2 cellular contexts compared by ENCODE assay signal in the genomic region with DNA sequence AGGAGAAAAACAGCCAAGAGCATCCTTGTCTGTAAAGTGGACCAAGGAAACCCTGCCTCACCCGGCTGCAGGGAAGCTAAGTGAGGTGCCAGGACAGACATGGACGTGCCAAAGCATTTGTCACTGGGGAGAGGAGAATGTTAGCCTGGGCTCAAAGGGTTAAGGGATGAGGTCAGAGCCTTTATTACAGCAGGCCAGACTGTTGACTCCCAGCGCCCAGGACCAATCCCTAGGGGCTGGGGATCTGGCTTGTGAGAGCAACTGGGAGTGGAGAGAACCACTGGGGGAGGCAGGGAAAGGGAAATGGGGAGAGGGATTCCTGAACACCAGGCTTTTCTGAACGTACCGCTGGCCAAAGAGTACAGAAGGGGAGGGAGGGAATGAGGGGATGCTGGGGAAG.
TF ChIP-seq lines count a peak whose summit lies in the region.

No MANE protein-coding gene starts in this region.

TF ChIP-seq in HEK293, 187 proteins besides CTCF, POLR2A, EP300 and RAD21 (continues in another document):
- TF ChIP-seq, protein P1, sequence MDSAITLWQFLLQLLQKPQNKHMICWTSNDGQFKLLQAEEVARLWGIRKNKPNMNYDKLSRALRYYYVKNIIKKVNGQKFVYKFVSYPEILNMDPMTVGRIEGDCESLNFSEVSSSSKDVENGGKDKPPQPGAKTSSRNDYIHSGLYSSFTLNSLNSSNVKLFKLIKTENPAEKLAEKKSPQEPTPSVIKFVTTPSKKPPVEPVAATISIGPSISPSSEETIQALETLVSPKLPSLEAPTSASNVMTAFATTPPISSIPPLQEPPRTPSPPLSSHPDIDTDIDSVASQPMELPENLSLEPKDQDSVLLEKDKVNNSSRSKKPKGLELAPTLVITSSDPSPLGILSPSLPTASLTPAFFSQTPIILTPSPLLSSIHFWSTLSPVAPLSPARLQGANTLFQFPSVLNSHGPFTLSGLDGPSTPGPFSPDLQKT (IDR thresholded peaks at IDR 0.05; ENCODE audit: borderline replicate concordance, low read depth, low read length): no peak
- TF ChIP-seq, protein P2, sequence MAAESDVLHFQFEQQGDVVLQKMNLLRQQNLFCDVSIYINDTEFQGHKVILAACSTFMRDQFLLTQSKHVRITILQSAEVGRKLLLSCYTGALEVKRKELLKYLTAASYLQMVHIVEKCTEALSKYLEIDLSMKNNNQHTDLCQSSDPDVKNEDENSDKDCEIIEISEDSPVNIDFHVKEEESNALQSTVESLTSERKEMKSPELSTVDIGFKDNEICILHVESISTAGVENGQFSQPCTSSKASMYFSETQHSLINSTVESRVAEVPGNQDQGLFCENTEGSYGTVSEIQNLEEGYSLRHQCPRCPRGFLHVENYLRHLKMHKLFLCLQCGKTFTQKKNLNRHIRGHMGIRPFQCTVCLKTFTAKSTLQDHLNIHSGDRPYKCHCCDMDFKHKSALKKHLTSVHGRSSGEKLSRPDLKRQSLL (tag by site-specific recombination; IDR thresholded peaks at IDR 0.05): no peak
- TF ChIP-seq, protein P3, sequence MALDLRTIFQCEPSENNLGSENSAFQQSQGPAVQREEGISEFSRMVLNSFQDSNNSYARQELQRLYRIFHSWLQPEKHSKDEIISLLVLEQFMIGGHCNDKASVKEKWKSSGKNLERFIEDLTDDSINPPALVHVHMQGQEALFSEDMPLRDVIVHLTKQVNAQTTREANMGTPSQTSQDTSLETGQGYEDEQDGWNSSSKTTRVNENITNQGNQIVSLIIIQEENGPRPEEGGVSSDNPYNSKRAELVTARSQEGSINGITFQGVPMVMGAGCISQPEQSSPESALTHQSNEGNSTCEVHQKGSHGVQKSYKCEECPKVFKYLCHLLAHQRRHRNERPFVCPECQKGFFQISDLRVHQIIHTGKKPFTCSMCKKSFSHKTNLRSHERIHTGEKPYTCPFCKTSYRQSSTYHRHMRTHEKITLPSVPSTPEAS (tag by site-specific recombination; IDR thresholded peaks at IDR 0.05): no peak
- TF ChIP-seq ZNF140 (tag by site-specific recombination; IDR thresholded peaks at IDR 0.05) (no peak), ZNF660 (tag by site-specific recombination; IDR thresholded peaks at IDR 0.05) (no peak), FEZF1 (tag by site-specific recombination; IDR thresholded peaks at IDR 0.05) (no peak), ZNF133 (tag by site-specific recombination; IDR thresholded peaks at IDR 0.05) (no peak), ZNF48 (tag by site-specific recombination; IDR thresholded peaks at IDR 0.05) (no peak), ZNF274 (IDR thresholded peaks at IDR 0.05; ENCODE audit: low read length) (no peak), ZNF274 (tag by site-specific recombination; IDR thresholded peaks at IDR 0.05; ENCODE audit: borderline replicate concordance) (no peak)
- TF ChIP-seq, protein P4, sequence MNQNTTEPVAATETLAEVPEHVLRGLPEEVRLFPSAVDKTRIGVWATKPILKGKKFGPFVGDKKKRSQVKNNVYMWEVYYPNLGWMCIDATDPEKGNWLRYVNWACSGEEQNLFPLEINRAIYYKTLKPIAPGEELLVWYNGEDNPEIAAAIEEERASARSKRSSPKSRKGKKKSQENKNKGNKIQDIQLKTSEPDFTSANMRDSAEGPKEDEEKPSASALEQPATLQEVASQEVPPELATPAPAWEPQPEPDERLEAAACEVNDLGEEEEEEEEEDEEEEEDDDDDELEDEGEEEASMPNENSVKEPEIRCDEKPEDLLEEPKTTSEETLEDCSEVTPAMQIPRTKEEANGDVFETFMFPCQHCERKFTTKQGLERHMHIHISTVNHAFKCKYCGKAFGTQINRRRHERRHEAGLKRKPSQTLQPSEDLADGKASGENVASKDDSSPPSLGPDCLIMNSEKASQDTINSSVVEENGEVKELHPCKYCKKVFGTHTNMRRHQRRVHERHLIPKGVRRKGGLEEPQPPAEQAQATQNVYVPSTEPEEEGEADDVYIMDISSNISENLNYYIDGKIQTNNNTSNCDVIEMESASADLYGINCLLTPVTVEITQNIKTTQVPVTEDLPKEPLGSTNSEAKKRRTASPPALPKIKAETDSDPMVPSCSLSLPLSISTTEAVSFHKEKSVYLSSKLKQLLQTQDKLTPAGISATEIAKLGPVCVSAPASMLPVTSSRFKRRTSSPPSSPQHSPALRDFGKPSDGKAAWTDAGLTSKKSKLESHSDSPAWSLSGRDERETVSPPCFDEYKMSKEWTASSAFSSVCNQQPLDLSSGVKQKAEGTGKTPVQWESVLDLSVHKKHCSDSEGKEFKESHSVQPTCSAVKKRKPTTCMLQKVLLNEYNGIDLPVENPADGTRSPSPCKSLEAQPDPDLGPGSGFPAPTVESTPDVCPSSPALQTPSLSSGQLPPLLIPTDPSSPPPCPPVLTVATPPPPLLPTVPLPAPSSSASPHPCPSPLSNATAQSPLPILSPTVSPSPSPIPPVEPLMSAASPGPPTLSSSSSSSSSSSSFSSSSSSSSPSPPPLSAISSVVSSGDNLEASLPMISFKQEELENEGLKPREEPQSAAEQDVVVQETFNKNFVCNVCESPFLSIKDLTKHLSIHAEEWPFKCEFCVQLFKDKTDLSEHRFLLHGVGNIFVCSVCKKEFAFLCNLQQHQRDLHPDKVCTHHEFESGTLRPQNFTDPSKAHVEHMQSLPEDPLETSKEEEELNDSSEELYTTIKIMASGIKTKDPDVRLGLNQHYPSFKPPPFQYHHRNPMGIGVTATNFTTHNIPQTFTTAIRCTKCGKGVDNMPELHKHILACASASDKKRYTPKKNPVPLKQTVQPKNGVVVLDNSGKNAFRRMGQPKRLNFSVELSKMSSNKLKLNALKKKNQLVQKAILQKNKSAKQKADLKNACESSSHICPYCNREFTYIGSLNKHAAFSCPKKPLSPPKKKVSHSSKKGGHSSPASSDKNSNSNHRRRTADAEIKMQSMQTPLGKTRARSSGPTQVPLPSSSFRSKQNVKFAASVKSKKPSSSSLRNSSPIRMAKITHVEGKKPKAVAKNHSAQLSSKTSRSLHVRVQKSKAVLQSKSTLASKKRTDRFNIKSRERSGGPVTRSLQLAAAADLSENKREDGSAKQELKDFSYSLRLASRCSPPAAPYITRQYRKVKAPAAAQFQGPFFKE (tag by site-specific recombination; IDR thresholded peaks at IDR 0.05; ENCODE audit: borderline replicate concordance): no peak
- TF ChIP-seq, protein P5, sequence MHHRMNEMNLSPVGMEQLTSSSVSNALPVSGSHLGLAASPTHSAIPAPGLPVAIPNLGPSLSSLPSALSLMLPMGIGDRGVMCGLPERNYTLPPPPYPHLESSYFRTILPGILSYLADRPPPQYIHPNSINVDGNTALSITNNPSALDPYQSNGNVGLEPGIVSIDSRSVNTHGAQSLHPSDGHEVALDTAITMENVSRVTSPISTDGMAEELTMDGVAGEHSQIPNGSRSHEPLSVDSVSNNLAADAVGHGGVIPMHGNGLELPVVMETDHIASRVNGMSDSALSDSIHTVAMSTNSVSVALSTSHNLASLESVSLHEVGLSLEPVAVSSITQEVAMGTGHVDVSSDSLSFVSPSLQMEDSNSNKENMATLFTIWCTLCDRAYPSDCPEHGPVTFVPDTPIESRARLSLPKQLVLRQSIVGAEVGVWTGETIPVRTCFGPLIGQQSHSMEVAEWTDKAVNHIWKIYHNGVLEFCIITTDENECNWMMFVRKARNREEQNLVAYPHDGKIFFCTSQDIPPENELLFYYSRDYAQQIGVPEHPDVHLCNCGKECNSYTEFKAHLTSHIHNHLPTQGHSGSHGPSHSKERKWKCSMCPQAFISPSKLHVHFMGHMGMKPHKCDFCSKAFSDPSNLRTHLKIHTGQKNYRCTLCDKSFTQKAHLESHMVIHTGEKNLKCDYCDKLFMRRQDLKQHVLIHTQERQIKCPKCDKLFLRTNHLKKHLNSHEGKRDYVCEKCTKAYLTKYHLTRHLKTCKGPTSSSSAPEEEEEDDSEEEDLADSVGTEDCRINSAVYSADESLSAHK (tag by site-specific recombination; IDR thresholded peaks at IDR 0.05): no peak

TF ChIP-seq in K562, 482 proteins besides CTCF, POLR2A, EP300 and RAD21:
- TF ChIP-seq FIP1L1 (IDR thresholded peaks at IDR 0.05; ENCODE audit: low read depth, low read length, poor library complexity, severe bottlenecking) (no peak), ATF7 (IDR thresholded peaks at IDR 0.05) (0 out of 2 replicates have a peak, but pooled peaks have one; percentile 26)
